1 cellular context compared by ENCODE assay signal in the genomic region with DNA sequence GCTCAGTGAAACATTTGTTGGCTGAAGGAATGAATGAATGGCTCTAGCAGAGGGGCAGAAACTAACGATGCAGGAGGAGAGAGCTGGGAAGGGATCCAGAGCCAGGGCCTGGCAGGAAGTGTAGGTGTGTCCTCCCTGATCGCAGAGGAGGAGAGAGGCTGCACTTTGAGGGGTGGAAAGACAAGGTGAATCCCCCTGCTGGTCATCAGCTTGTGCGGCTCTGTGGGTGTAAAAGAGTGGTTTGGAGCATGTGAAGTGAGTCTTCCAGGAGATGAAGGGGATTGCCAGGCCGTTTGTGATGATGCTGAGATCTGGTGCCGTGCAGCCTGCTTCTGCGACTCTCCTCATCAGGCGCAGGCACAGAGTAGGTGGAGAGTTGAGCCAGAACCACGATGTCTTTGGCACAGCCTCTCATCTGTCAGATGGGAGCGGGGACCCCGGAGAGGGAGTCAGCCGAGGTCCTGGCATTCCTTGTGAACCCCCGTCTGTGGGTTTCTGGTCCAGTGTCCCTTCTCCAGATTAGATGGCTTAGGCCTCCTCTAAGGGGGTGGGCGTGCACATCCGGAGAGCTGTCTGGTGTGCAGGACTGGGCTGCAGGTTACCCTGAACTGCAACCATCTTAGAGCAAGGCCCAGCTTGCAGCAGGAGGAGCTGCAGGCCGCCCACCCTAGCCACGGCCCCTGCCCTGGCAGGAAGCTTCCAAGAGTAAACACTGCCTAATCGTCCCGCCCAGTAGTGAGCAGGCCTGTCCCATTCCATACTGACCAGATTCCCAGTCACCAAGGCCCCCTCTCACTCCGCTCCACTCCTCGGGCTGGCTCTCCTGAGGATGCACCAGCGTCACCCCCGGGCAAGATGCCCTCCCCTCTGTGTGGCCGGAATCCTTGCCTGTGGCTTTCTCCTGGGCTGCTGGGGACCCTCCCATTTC.
TF ChIP-seq lines count a peak whose summit lies in the region.

A gene (plus strand): TSS at position 753 of the 928 bp plus-strand sequence. CDS start 77 bp downstream, at position 830.

TF ChIP-seq in HepG2, 621 proteins besides CTCF, POLR2A, EP300 and RAD21 (continued from another document):
- TF ChIP-seq MAZ (IDR thresholded peaks at IDR 0.05; ENCODE audit: borderline replicate concordance, low read depth, low read length) (no peak), MAZ (CRISPR knock-in tag; IDR thresholded peaks at IDR 0.05; ENCODE audit: low read depth) (no peak), ZNF879 (CRISPR knock-in tag; IDR thresholded peaks at IDR 0.05) (no peak), KAT7 (CRISPR knock-in tag; IDR thresholded peaks at IDR 0.05; ENCODE audit: borderline replicate concordance) (0 out of 2 replicates have a peak, but pooled peaks have one; percentile 21), PHF21A (CRISPR knock-in tag; IDR thresholded peaks at IDR 0.05) (peak; percentile 34; the same call in 1 of the 2 replicates), PHF8 (CRISPR knock-in tag; IDR thresholded peaks at IDR 0.05) (peak; percentile 29; the same call in 1 of the 2 replicates), IRF2 (CRISPR knock-in tag; IDR thresholded peaks at IDR 0.05) (0 out of 2 replicates have a peak, but pooled peaks have one; percentile 16), YEATS4 (CRISPR knock-in tag; IDR thresholded peaks at IDR 0.05; ENCODE audit: borderline replicate concordance) (peak; percentile 53; the same call in 1 of the 2 replicates), ZNF121 (CRISPR knock-in tag; IDR thresholded peaks at IDR 0.05) (peak; percentile 30; the same call in 1 of the 2 replicates), RCOR2 (CRISPR knock-in tag; IDR thresholded peaks at IDR 0.05) (no peak), SOX5 (CRISPR knock-in tag; IDR thresholded peaks at IDR 0.05; ENCODE audit: borderline replicate concordance) (no peak), TGIF2 (CRISPR knock-in tag; IDR thresholded peaks at IDR 0.05) (no peak), CREB1 (IDR thresholded peaks at IDR 0.05) (no peak), CREB1 (CRISPR knock-in tag; IDR thresholded peaks at IDR 0.05) (no peak), BRCA1 (CRISPR knock-in tag; IDR thresholded peaks at IDR 0.05) (no peak), ZNF383 (CRISPR knock-in tag; IDR thresholded peaks at IDR 0.05; ENCODE audit: borderline replicate concordance) (no peak), MAF1 (CRISPR knock-in tag; IDR thresholded peaks at IDR 0.05; ENCODE audit: borderline replicate concordance) (no peak), ETV5 (CRISPR knock-in tag; IDR thresholded peaks at IDR 0.05; ENCODE audit: borderline replicate concordance) (peak; percentile 50), ZNF224 (CRISPR knock-in tag; IDR thresholded peaks at IDR 0.05) (0 out of 2 replicates have a peak, but pooled peaks have one; percentile 50)
- TF ChIP-seq, protein P1, sequence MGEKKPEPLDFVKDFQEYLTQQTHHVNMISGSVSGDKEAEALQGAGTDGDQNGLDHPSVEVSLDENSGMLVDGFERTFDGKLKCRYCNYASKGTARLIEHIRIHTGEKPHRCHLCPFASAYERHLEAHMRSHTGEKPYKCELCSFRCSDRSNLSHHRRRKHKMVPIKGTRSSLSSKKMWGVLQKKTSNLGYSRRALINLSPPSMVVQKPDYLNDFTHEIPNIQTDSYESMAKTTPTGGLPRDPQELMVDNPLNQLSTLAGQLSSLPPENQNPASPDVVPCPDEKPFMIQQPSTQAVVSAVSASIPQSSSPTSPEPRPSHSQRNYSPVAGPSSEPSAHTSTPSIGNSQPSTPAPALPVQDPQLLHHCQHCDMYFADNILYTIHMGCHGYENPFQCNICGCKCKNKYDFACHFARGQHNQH (CRISPR knock-in tag; IDR thresholded peaks at IDR 0.05) = no peak
- TF ChIP-seq, protein P2, sequence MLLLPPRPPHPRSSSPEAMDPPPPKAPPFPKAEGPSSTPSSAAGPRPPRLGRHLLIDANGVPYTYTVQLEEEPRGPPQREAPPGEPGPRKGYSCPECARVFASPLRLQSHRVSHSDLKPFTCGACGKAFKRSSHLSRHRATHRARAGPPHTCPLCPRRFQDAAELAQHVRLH (CRISPR knock-in tag; IDR thresholded peaks at IDR 0.05; ENCODE audit: borderline replicate concordance, low read depth) = no peak
- TF ChIP-seq, protein P3, sequence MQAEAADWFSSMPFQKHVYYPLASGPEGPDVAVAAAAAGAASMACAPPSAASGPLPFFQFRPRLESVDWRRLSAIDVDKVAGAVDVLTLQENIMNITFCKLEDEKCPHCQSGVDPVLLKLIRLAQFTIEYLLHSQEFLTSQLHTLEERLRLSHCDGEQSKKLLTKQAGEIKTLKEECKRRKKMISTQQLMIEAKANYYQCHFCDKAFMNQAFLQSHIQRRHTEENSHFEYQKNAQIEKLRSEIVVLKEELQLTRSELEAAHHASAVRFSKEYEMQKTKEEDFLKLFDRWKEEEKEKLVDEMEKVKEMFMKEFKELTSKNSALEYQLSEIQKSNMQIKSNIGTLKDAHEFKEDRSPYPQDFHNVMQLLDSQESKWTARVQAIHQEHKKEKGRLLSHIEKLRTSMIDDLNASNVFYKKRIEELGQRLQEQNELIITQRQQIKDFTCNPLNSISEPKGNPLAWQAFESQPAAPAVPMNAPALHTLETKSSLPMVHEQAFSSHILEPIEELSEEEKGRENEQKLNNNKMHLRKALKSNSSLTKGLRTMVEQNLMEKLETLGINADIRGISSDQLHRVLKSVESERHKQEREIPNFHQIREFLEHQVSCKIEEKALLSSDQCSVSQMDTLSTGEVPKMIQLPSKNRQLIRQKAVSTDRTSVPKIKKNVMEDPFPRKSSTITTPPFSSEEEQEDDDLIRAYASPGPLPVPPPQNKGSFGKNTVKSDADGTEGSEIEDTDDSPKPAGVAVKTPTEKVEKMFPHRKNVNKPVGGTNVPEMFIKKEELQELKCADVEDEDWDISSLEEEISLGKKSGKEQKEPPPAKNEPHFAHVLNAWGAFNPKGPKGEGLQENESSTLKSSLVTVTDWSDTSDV (CRISPR knock-in tag; IDR thresholded peaks at IDR 0.05) = 0 out of 2 replicates have a peak, but pooled peaks have one; percentile 50
- TF ChIP-seq, protein P4, sequence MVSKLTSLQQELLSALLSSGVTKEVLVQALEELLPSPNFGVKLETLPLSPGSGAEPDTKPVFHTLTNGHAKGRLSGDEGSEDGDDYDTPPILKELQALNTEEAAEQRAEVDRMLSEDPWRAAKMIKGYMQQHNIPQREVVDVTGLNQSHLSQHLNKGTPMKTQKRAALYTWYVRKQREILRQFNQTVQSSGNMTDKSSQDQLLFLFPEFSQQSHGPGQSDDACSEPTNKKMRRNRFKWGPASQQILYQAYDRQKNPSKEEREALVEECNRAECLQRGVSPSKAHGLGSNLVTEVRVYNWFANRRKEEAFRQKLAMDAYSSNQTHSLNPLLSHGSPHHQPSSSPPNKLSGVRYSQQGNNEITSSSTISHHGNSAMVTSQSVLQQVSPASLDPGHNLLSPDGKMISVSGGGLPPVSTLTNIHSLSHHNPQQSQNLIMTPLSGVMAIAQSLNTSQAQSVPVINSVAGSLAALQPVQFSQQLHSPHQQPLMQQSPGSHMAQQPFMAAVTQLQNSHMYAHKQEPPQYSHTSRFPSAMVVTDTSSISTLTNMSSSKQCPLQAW (CRISPR knock-in tag; IDR thresholded peaks at IDR 0.05) = peak; percentile 44; the same call in 1 of the 2 replicates
